In genomic region chr17:38674013-38674748, GRCh38 we compare ENCODE assay signal across 8 cellular contexts. TPM values are rescaled to one million over a fixed set of nuclear protein-coding genes. Genes with fewer than 3 reads are reported as not detected.
A peak's percentile ranks its signal among the peaks of the same experiment; 100 is the strongest.
DNase-seq lines count a peak whose midpoint lies in the region; ATAC-seq and TF ChIP-seq lines count a peak whose summit lies in the region.

No MANE protein-coding gene starts in this region.

- no peak overlapping the region for H3K4me3 Mint-ChIP-seq in glutamatergic neuron (ENCODE audit: unreplicated experiment)

- H3K27ac ChIP-seq in cardiac muscle cell (no peak overlapping the region), gastrocnemius medialis (no peak overlapping the region)

- peaks cover 11% of the 10 kb centered on the region for H3K4me1 ChIP-seq in cardiac muscle cell (ENCODE audit: low read depth)
- peaks cover 0 to 4% of the 10 kb centered on the region in 2 donors for H3K4me1 ChIP-seq in gastrocnemius medialis

- in situ Hi-C loops in gastrocnemius medialis (cut with MboI; ENCODE audit: low sequenced_read_pairs in 4 of 4), result loop anchor here in 1 of 4 donors (25.0 kb wide), 1 partner anchor 187 kb away; no protein-coding TSS in a partner anchor

- no peak for TF ChIP-seq POLR2A in gastrocnemius medialis (IDR thresholded peaks at IDR 0.05)

- no peak overlapping the region for H3K27ac Mint-ChIP-seq in glutamatergic neuron (ENCODE audit: unreplicated experiment)

- peaks cover 31% of the 10 kb centered on the region for H3K27me3 Mint-ChIP-seq in glutamatergic neuron (ENCODE audit: unreplicated experiment)

- H3K9me3 Mint-ChIP-seq in glutamatergic neuron (ENCODE audit: unreplicated experiment), result peaks cover 9% of the 10 kb centered on the region

- no peaks in the 10 kb centered on the region for H3K36me3 Mint-ChIP-seq in glutamatergic neuron (ENCODE audit: unreplicated experiment)

- ATAC-seq in HG03439 (IDR thresholded peaks at IDR 0.05; ENCODE audit: unreplicated experiment), result peak; percentile 20
- ATAC-seq in gastrocnemius medialis, result no peak

- DNase-seq in activated gamma-delta T cell (lab: John Stamatoyannopoulos, UW) (peak; percentile 20), activated gamma-delta T cell treated with Interleukin-2 at 50 U/mL for 16 hours (no peak), cardiac muscle cell (ENCODE audit: low read depth in 1 of 2, low spot score in 1 of 2) (peak in 1 of 2 donors; percentile 55), gastrocnemius medialis (no peak), glutamatergic neuron (no peak), midbrain (lab: John Stamatoyannopoulos, UW) (no peak)
- peak; percentile 79 for DNase-seq in activated CD8-positive, alpha-beta memory T cell treated with anti-CD3 and anti-CD28 coated beads for 24 hours

- H3K36me3 ChIP-seq in cardiac muscle cell (no peaks in the 10 kb centered on the region), gastrocnemius medialis (no peaks in the 10 kb centered on the region)

- H3K4me3 ChIP-seq in cardiac muscle cell (peak overlapping the region; percentile 54), gastrocnemius medialis (peak overlapping the region; percentile 56 to 71 (median 66))

- TF ChIP-seq CTCF in cardiac muscle cell (IDR thresholded peaks at IDR 0.05; ENCODE audit: low read depth, low read length) (no peak), gastrocnemius medialis (IDR thresholded peaks at IDR 0.05 in 4 of 5, conservative IDR thresholded peaks at IDR 0.05 in 1 of 5) (peak in 1 of 5 experiments; percentile 15), glutamatergic neuron (IDR thresholded peaks at IDR 0.05; ENCODE audit: partially characterized antibody, unreplicated experiment) (no peak)

- no peaks in the 10 kb centered on the region for H3K9me3 ChIP-seq in cardiac muscle cell (ENCODE audit: low read depth)
- no peaks in the 10 kb centered on the region for H3K9me3 ChIP-seq in gastrocnemius medialis

- H3K4me1 Mint-ChIP-seq in glutamatergic neuron (ENCODE audit: low read depth, unreplicated experiment), result peaks cover 3% of the 10 kb centered on the region

- intact Hi-C loops in gastrocnemius medialis (cut with DNase I; ENCODE audit: low total_unique reads), result loop anchor here (10.0 kb wide), 1 partner anchor 249 kb away; the partner anchor contains the start of gene ARHGAP23

- H3K27me3 ChIP-seq in cardiac muscle cell (peaks cover 53% of the 10 kb centered on the region), gastrocnemius medialis (peaks cover 39 to 63% (median 62%) of the 10 kb centered on the region in 3 donors)

RNA-seq across cellular contexts. Expression of gene EPOP, which starts 0.6 kb away (rescaled TPM):
- total RNA-seq in cardiac muscle cell (13.4 and 13.9 TPM in 2 replicates), gastrocnemius medialis (1 to 10 TPM in 1 of 4 donors, under 1 TPM in 2, not detected in 1; 0.29 to 1.2 (median 0.75) TPM), glutamatergic neuron (ENCODE audit: unreplicated experiment) (2.0 TPM)
- polyA plus RNA-seq in cardiac muscle cell, result 1.9 and 2.0 TPM in 2 replicates

RNA-seq across cellular contexts. Expression of gene MLLT6, which starts 30.9 kb away (rescaled TPM):
- total RNA-seq in cardiac muscle cell, result 48.4 and 75.8 TPM in 2 replicates
- 10.5 and 17.4 TPM in 2 replicates for polyA plus RNA-seq in cardiac muscle cell
- total RNA-seq in gastrocnemius medialis, result 10 to 100 TPM; 48.2 to 76.8 (median 56.3) TPM
- total RNA-seq in glutamatergic neuron (ENCODE audit: unreplicated experiment), result 59.8 TPM

RNA-seq across cellular contexts. Expression of gene CISD3, which starts 56.0 kb away (rescaled TPM):
- total RNA-seq in cardiac muscle cell (4.9 and 7.4 TPM in 2 replicates), gastrocnemius medialis (10 to 100 TPM; 10.0 to 25.8 (median 13.3) TPM), glutamatergic neuron (ENCODE audit: unreplicated experiment) (3.2 TPM)
- polyA plus RNA-seq in cardiac muscle cell, result 20.6 and 29.7 TPM in 2 replicates

Comparison
In these comparisons a context has a peak if more than half of its experiments do, and no peak if none do; other contexts are left out.
1. DNase-seq: peak in activated gamma-delta T cell (single experiment) and activated CD8-positive, alpha-beta memory T cell treated with anti-CD3 and anti-CD28 coated beads for 24 hours (single experiment); none in activated gamma-delta T cell treated with Interleukin-2 at 50 U/mL for 16 hours (single experiment), gastrocnemius medialis (0 of 2), glutamatergic neuron (single experiment) and midbrain (single experiment).